ENCODE assay signal across 8 cellular contexts in genomic region chr3:113746069-113746954, GRCh38. TPM values are rescaled to one million over a fixed set of nuclear protein-coding genes. Genes with fewer than 3 reads are reported as not detected.
DNase-seq lines count a peak whose midpoint lies in the region; ATAC-seq, FAIRE-seq and TF ChIP-seq lines count a peak whose summit lies in the region.

Gene NAA50 (minus strand): TSS chr3:113746249. CDS start chr3:113745949, 300 bp downstream.

- no peaks in the 10 kb centered on the region for H3K36me3 Mint-ChIP-seq in chondrocyte (ENCODE audit: low read depth)

- H3K27ac ChIP-seq in keratinocyte (ENCODE audit: control insufficient read depth, insufficient read depth, low read length), result peak within 1 kb of the TSS; percentile 100

- TF ChIP-seq CTCF in AG09309 (IDR thresholded peaks at IDR 0.05; ENCODE audit: control insufficient read depth, insufficient read depth, low read depth, low read length, missing control alignments) (no peak), chondrocyte (IDR thresholded peaks at IDR 0.05) (no peak), keratinocyte (optimal IDR thresholded peaks at IDR 0.05 in 1 of 3, IDR thresholded peaks at IDR 0.05 in 1 of 3, conservative IDR thresholded peaks at IDR 0.05 in 1 of 3; ENCODE audit: extremely low read depth in 1 of 3, insufficient read depth in 2 of 3, low read length in 3 of 3) (no peak)

- peaks cover 56% of the 10 kb centered on the region for H3K4me1 Mint-ChIP-seq in chondrocyte (ENCODE audit: low read depth)

- peaks cover 34% of the 10 kb centered on the region for H3K4me1 ChIP-seq in keratinocyte (ENCODE audit: control insufficient read depth, extremely low read depth, insufficient read depth, low read length)

- ATAC-seq in GM19035 (IDR thresholded peaks at IDR 0.05; ENCODE audit: unreplicated experiment) (peak; percentile 51), HG03432 (IDR thresholded peaks at IDR 0.05; ENCODE audit: unreplicated experiment) (peak; percentile 56)

- H3K9me3 Mint-ChIP-seq in chondrocyte (ENCODE audit: low read depth), result no peaks in the 10 kb centered on the region

- H3K79me2 ChIP-seq in keratinocyte (ENCODE audit: control insufficient read depth, insufficient read depth, low read length), result peaks cover 73% of the 10 kb centered on the region

- no peaks in the 10 kb centered on the region for H3K27me3 Mint-ChIP-seq in chondrocyte (ENCODE audit: low read depth)

- H3K36me3 ChIP-seq in keratinocyte (ENCODE audit: control insufficient read depth in 2 of 2, extremely low read depth in 1 of 2, insufficient read depth in 2 of 2, low read length in 2 of 2), result peaks cover 0 to under 1% of the 10 kb centered on the region in 2 experiments

- no peaks in the 10 kb centered on the region for H3K27me3 ChIP-seq in keratinocyte (ENCODE audit: control insufficient read depth, extremely low read depth, insufficient read depth, low read length)

- dilution Hi-C loops in keratinocyte (cut with MboI; ENCODE audit: extremely low pct_ligation_motif_present, low sequenced_read_pairs), result no loop called here

- H3K9ac ChIP-seq in keratinocyte (ENCODE audit: control insufficient read depth, extremely low read depth, insufficient read depth, low read length), result peak within 1 kb of the TSS; percentile 98

- FAIRE-seq in keratinocyte (lab: Jason Lieb, UNC), result peak; percentile 68

- DNase-seq in AG09309 (ENCODE audit: low read depth) (peak; percentile 77), NCI-H510A treated with DMSO at 0.1 percent for 48 hours (lab: John Stamatoyannopoulos, UW) (peak; percentile 87), chondrocyte (ENCODE audit: low spot score) (no peak), keratinocyte (ENCODE audit: low read depth, low spot score) (no peak)
- DNase-seq in activated CD4-positive, alpha-beta T cell treated with anti-CD3 and anti-CD28 coated beads for 24 hours (ENCODE audit: low read depth in 2 of 2), result peak; percentile 88 to 93
- DNase-seq in stimulated activated CD4-positive, alpha-beta T cell treated with anti-CD3 and anti-CD28 coated beads, Interleukin-15, amount 100 ng/mL, for 1 hour (ENCODE audit: low read depth in 1 of 2, low spot score in 1 of 2), result peak; percentile 90 to 94

- H3K27ac Mint-ChIP-seq in chondrocyte (ENCODE audit: unreplicated experiment), result peak within 1 kb of the TSS; percentile 100

- H3K4me3 ChIP-seq in AG09309 (ENCODE audit: control insufficient read depth, low read depth, low read length) (peak within 1 kb of the TSS; percentile 100), keratinocyte (ENCODE audit: control insufficient read depth in 2 of 3, extremely low read depth in 1 of 3, insufficient read depth in 2 of 3, low read depth in 1 of 3, low read length in 3 of 3) (peak within 1 kb of the TSS; percentile 86 to 97 (median 89))

- H3K4me3 Mint-ChIP-seq in chondrocyte (ENCODE audit: unreplicated experiment), result peak within 1 kb of the TSS; percentile 99

- peaks cover 10% of the 10 kb centered on the region for H4K20me1 ChIP-seq in keratinocyte (ENCODE audit: control insufficient read depth, extremely low read depth, insufficient read depth, low read length)

- no peaks in the 10 kb centered on the region for H3K9me3 ChIP-seq in keratinocyte (ENCODE audit: control insufficient read depth, low read depth, low read length)

- peak within 1 kb of the TSS; percentile 99 for H3K4me2 ChIP-seq in keratinocyte (ENCODE audit: control insufficient read depth, extremely low read depth, insufficient read depth, low read depth, low read length)

- H3K9me1 ChIP-seq in keratinocyte (ENCODE audit: control insufficient read depth, extremely low read depth, insufficient read depth, low read length), result no peaks in the 10 kb centered on the region

- H2AFZ ChIP-seq in keratinocyte (ENCODE audit: control insufficient read depth, low read length), result peak within 1 kb of the TSS; percentile 97

RNA-seq across cellular contexts. Expression of gene NAA50, which starts in this region (rescaled TPM):
- 71.8 to 74.7 TPM (median 72.8 TPM) in 3 replicates for total RNA-seq in chondrocyte
- 64.3 to 128 TPM (median 125 TPM) in 3 replicates for polyA plus RNA-seq in keratinocyte
- polyA plus RNA-seq in keratinocyte (2011; ENCODE audit: low read depth), result 127 TPM
- 68.7 and 155 TPM in 2 replicates for polyA plus RNA-seq in keratinocyte (2011; cell fraction: cytosol; rRNA removed)
- 58.5 and 70.3 TPM in 2 replicates for polyA plus RNA-seq in keratinocyte (2011; cell fraction: nucleus; rRNA removed)
- 134 and 161 TPM in 2 replicates for polyA plus RNA-seq in keratinocyte (2012; ENCODE audit: low replicate concordance)
- 22.0 to 103 TPM (median 49.3 TPM) in 3 replicates for polyA minus RNA-seq in keratinocyte
- 207 TPM for polyA minus RNA-seq in keratinocyte (2011; cell fraction: cytosol; rRNA and poly(A)+ RNA removed)
- 29.5 and 55.6 TPM in 2 replicates for polyA minus RNA-seq in keratinocyte (2011; cell fraction: nucleus; rRNA and poly(A)+ RNA removed)

Comparison
In these comparisons a context has a peak if more than half of its experiments do, and no peak if none do; other contexts are left out.
1. DNase-seq: peak in AG09309 (single experiment), NCI-H510A treated with DMSO at 0.1 percent for 48 hours (single experiment), activated CD4-positive, alpha-beta T cell treated with anti-CD3 and anti-CD28 coated beads for 24 hours (2 of 2) and stimulated activated CD4-positive, alpha-beta T cell treated with anti-CD3 and anti-CD28 coated beads, Interleukin-15, amount 100 ng/mL, for 1 hour (2 of 2); none in chondrocyte (single experiment) and keratinocyte (single experiment).